Comparison of ENCODE assay signal across 11 cellular contexts in genomic region chr3:146277953-146278631, GRCh38. TPM values are rescaled to one million over a fixed set of nuclear protein-coding genes. Genes with fewer than 3 reads are reported as not detected.
A peak's percentile ranks its signal among the peaks of the same experiment; 100 is the strongest.
DNase-seq lines count a peak whose midpoint lies in the region; ATAC-seq and TF ChIP-seq lines count a peak whose summit lies in the region.
"Had no signal": no experiment of that assay in that cellular context is flagged by ENCODE, and none has a peak within 500 bp of the region (broad histone marks: within the 10 kb centered on the region; RNA-seq: fewer than 3 reads in every experiment).

No MANE protein-coding gene starts in this region.

- no peaks in the 10 kb centered on the region for H3K27me3 Mint-ChIP-seq in osteocyte (ENCODE audit: unreplicated experiment)
- H3K27me3 Mint-ChIP-seq in activated CD4-positive, alpha-beta memory T cell treated with anti-CD3 and anti-CD28 coated beads for 36 hours = no peaks in the 10 kb centered on the region
- H3K27me3 Mint-ChIP-seq in naive thymus-derived CD4-positive, alpha-beta T cell = peaks cover 0 to 9% (median 0%) of the 10 kb centered on the region in 5 donors

- no peaks in the 10 kb centered on the region for H3K36me3 Mint-ChIP-seq in osteocyte (ENCODE audit: unreplicated experiment)
- H3K36me3 Mint-ChIP-seq in activated CD4-positive, alpha-beta memory T cell treated with anti-CD3 and anti-CD28 coated beads for 36 hours = no peaks in the 10 kb centered on the region
- H3K36me3 Mint-ChIP-seq in naive thymus-derived CD4-positive, alpha-beta T cell = no peaks in the 10 kb centered on the region

- 71 to 84% (median 77%) methylated on average over 2 of the region's 2 CpGs for WGBS in adrenal gland, 4 donors

- CTCF ChIA-PET in activated CD4-positive, alpha-beta memory T cell treated with anti-CD3 and anti-CD28 coated beads for 36 hours (lab: Charles Lee) = no interaction called here
- CTCF ChIA-PET in naive thymus-derived CD4-positive, alpha-beta T cell (lab: Charles Lee) = no interaction called here

- peak overlapping the region; percentile 81 for H3K27ac Mint-ChIP-seq in osteocyte (ENCODE audit: unreplicated experiment)
- no peak overlapping the region for H3K27ac Mint-ChIP-seq in activated CD4-positive, alpha-beta memory T cell treated with anti-CD3 and anti-CD28 coated beads for 36 hours
- H3K27ac Mint-ChIP-seq in naive thymus-derived CD4-positive, alpha-beta T cell = no peak overlapping the region

- ATAC-seq in naive thymus-derived CD4-positive, alpha-beta T cell = no peak
- ATAC-seq: left colon had no signal

- no peak overlapping the region for H3K4me3 ChIP-seq in adrenal gland
- no peak overlapping the region for H3K4me3 ChIP-seq in fibroblast of pulmonary artery (replicated peaks; ENCODE audit: low read depth, low read length)
- no peak overlapping the region for H3K4me3 ChIP-seq in naive thymus-derived CD4-positive, alpha-beta T cell (ENCODE audit: low read length)

- peak overlapping the region in 1 of 5 donors; percentile 57 for H3K27ac ChIP-seq in adrenal gland
- H3K27ac ChIP-seq in naive thymus-derived CD4-positive, alpha-beta T cell (ENCODE audit: low read depth, low read length) = no peak overlapping the region

- TF ChIP-seq POLR2A in adrenal gland (IDR thresholded peaks at IDR 0.05) = no peak

- H3K9me3 Mint-ChIP-seq in osteocyte (ENCODE audit: unreplicated experiment) = no peaks in the 10 kb centered on the region
- no peaks in the 10 kb centered on the region for H3K9me3 Mint-ChIP-seq in activated CD4-positive, alpha-beta memory T cell treated with anti-CD3 and anti-CD28 coated beads for 36 hours
- peaks cover 0 to 2% (median 0%) of the 10 kb centered on the region in 11 donors for H3K9me3 Mint-ChIP-seq in naive thymus-derived CD4-positive, alpha-beta T cell

- H3K4me1 ChIP-seq in adrenal gland (replicated peaks in 1 of 2) = peaks cover 4 to 5% of the 10 kb centered on the region in 2 donors
- no peaks in the 10 kb centered on the region for H3K4me1 ChIP-seq in naive thymus-derived CD4-positive, alpha-beta T cell (ENCODE audit: control insufficient read depth in 2 of 2, insufficient read depth in 2 of 2, low read length in 2 of 2)
- H3K4me1 ChIP-seq: BE2C had no signal

- no peak overlapping the region for H3K4me3 Mint-ChIP-seq in osteocyte (ENCODE audit: unreplicated experiment)
- no peak overlapping the region for H3K4me3 Mint-ChIP-seq in activated CD4-positive, alpha-beta memory T cell treated with anti-CD3 and anti-CD28 coated beads for 36 hours
- no peak overlapping the region for H3K4me3 Mint-ChIP-seq in naive thymus-derived CD4-positive, alpha-beta T cell

- POLR2A ChIA-PET in activated CD4-positive, alpha-beta memory T cell treated with anti-CD3 and anti-CD28 coated beads for 36 hours (lab: Charles Lee) = no interaction called here
- POLR2A ChIA-PET in naive thymus-derived CD4-positive, alpha-beta T cell (lab: Charles Lee) = no interaction called here

- H3K36me3 ChIP-seq in adrenal gland (replicated peaks in 1 of 2) = no peaks in the 10 kb centered on the region
- no peaks in the 10 kb centered on the region for H3K36me3 ChIP-seq in naive thymus-derived CD4-positive, alpha-beta T cell (ENCODE audit: control insufficient read depth in 2 of 3, insufficient read depth in 3 of 3, low read length in 3 of 3)
- H3K36me3 ChIP-seq: BE2C had no signal

- no peaks in the 10 kb centered on the region for H3K9me3 ChIP-seq in adrenal gland (replicated peaks in 1 of 3)
- no peaks in the 10 kb centered on the region for H3K9me3 ChIP-seq in naive thymus-derived CD4-positive, alpha-beta T cell (ENCODE audit: control insufficient read depth in 2 of 3, low read length in 3 of 3)
- H3K9me3 ChIP-seq: BE2C had no signal

- no peaks in the 10 kb centered on the region for H3K27me3 ChIP-seq in adrenal gland
- H3K27me3 ChIP-seq in naive thymus-derived CD4-positive, alpha-beta T cell (ENCODE audit: control insufficient read depth in 2 of 2, insufficient read depth in 2 of 2, low read length in 2 of 2) = no peaks in the 10 kb centered on the region
- H3K27me3 ChIP-seq: BE2C had no signal

- intact Hi-C loops in adrenal gland (cut with DNase I) = no loop called here
- intact Hi-C loops in activated CD4-positive, alpha-beta memory T cell treated with anti-CD3 and anti-CD28 coated beads for 36 hours (cut with micrococcal nuclease) = no loop called here
- intact Hi-C loops in naive thymus-derived CD4-positive, alpha-beta T cell (cut with micrococcal nuclease) = no loop called here

- TF ChIP-seq CTCF in adrenal gland (IDR thresholded peaks at IDR 0.05) (no peak), fibroblast of pulmonary artery (IDR thresholded peaks at IDR 0.05; ENCODE audit: low read length, missing control alignments) (no peak), osteocyte (IDR thresholded peaks at IDR 0.05) (no peak)

- peak; percentile 31 for DNase-seq in AG08396 (ENCODE audit: low spot score)
- peak in 5 of 7 donors; percentile 21 to 64 (median 27) for DNase-seq in adrenal gland
- DNase-seq in fibroblast of pulmonary artery (ENCODE audit: low read depth) = peak; percentile 98
- no peak for DNase-seq in osteocyte (ENCODE audit: extremely low spot score, unreplicated experiment)
- DNase-seq in activated CD4-positive, alpha-beta memory T cell treated with anti-CD3 and anti-CD28 coated beads for 36 hours = no peak
- no peak for DNase-seq in COLO668 (lab: John Stamatoyannopoulos, UW; ENCODE audit: unreplicated experiment)
- no peak for DNase-seq in kidney glomerular epithelial cell (lab: John Stamatoyannopoulos, UW)
- DNase-seq in naive thymus-derived CD4-positive, alpha-beta T cell = no peak
- DNase-seq: BE2C, left colon, NCI-H1694 treated with DMSO at 0.1 percent for 48 hours had no signal

- peaks cover 49% of the 10 kb centered on the region for H3K4me1 Mint-ChIP-seq in osteocyte (ENCODE audit: unreplicated experiment)
- H3K4me1 Mint-ChIP-seq in activated CD4-positive, alpha-beta memory T cell treated with anti-CD3 and anti-CD28 coated beads for 36 hours (ENCODE audit: low read depth) = no peaks in the 10 kb centered on the region
- no peaks in the 10 kb centered on the region for H3K4me1 Mint-ChIP-seq in naive thymus-derived CD4-positive, alpha-beta T cell

RNA-seq across cellular contexts. Expression of gene PLSCR4, which starts 27.2 kb away (rescaled TPM):
- total RNA-seq in adrenal gland (100 to 1,000 TPM in 3 of 8 donors, 10 to 100 TPM in 5; 34.6 to 155 (median 76.8) TPM), osteocyte (43.4 and 44.3 TPM in 2 replicates)
- 10 to 100 TPM; 21.8 to 51.1 (median 25.9) TPM for polyA plus RNA-seq in adrenal gland
- total RNA-seq in activated CD4-positive, alpha-beta memory T cell treated with anti-CD3 and anti-CD28 coated beads for 36 hours = not detected
- total RNA-seq in naive thymus-derived CD4-positive, alpha-beta T cell = under 1 TPM in 1 of 5 experiments, not detected in 4; 0.42 TPM
- polyA plus RNA-seq in naive thymus-derived CD4-positive, alpha-beta T cell = not detected

Comparison
In these comparisons a context has a peak if more than half of its experiments do, and no peak if none do; other contexts are left out.
1. DNase-seq: peak in AG08396 (single experiment), adrenal gland (5 of 7) and fibroblast of pulmonary artery (single experiment); none in osteocyte (single experiment), activated CD4-positive, alpha-beta memory T cell treated with anti-CD3 and anti-CD28 coated beads for 36 hours (single experiment), COLO668 (single experiment), kidney glomerular epithelial cell (single experiment) and naive thymus-derived CD4-positive, alpha-beta T cell (0 of 9).
2. RNA of gene PLSCR4, which starts 27.2 kb away (total RNA-seq): 34.6 to 155 TPM in adrenal gland and 43.4 to 44.3 TPM in osteocyte; not detected in activated CD4-positive, alpha-beta memory T cell treated with anti-CD3 and anti-CD28 coated beads for 36 hours and 0.42 TPM in naive thymus-derived CD4-positive, alpha-beta T cell; every median in the first group is over 10 times any median in the second.